ENCODE assay signal across 8 cellular contexts in the genomic region with DNA sequence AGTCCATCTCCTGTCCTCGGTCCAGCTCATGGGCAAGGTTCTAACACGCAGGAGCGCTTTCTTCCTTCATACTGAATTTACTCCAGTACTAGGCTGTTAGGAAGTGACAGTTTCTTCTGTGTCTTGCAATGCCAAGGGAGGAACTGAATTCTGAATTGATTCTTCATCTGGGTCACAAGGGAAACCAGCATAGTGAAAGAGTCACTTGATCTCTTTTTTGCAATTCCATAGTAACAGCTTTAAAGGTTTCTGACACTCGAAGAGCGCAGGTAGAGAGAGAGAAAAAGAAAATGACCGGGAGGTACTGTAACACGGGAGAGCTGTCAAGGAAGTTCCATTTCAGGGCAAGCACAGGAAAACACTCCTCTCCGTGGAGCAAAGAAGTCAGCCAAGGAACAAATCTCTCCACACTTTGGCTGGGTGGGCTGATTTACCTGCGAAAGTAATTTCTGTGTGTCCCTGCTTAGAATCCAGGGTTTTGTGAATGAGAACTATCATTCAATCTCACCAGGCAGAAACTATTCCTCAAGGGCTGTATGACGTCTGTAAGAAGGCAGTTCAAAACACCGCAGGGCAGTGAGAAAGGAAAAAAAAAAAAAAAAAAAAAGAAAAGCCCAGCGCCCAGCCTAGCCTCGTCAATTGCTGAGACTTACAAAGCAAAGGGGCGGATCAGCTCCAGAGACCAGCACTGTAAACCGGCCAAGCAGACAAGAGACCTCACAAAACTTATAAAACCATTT.
DNase-seq lines count a peak whose midpoint lies in the region; ATAC-seq and TF ChIP-seq lines count a peak whose summit lies in the region.

No MANE protein-coding gene starts in this region.

- H2BK120ac ChIP-seq in trophoblast cell (ENCODE audit: insufficient read depth, low read length, poor library complexity): peak overlapping the region; percentile 63

- H3K27ac ChIP-seq in right atrium auricular region: peak overlapping the region; percentile 66 to 83
- peak overlapping the region; percentile 93 for H3K27ac ChIP-seq in trophoblast cell (ENCODE audit: low read depth, low read length)

- H3K4me1 Mint-ChIP-seq in activated CD4-positive, alpha-beta T cell treated with anti-CD3 and anti-CD28 coated beads for 36 hours: peaks cover 12% of the 10 kb centered on the region
- H3K4me1 Mint-ChIP-seq in activated naive CD8-positive, alpha-beta T cell (ENCODE audit: low read depth): peaks cover 12% of the 10 kb centered on the region

- CTCF ChIA-PET in activated CD4-positive, alpha-beta T cell treated with anti-CD3 and anti-CD28 coated beads for 36 hours (lab: Charles Lee): interaction anchor here (0.8 kb wide), 2 partner anchors 9 to 23 kb away, joined by 3 to 4 read pairs; no protein-coding TSS in a partner anchor

- no peak overlapping the region for H3K23ac ChIP-seq in trophoblast cell (ENCODE audit: low read length)

- H3K36me3 Mint-ChIP-seq in activated CD4-positive, alpha-beta T cell treated with anti-CD3 and anti-CD28 coated beads for 36 hours (ENCODE audit: low read depth): no peaks in the 10 kb centered on the region
- no peaks in the 10 kb centered on the region for H3K36me3 Mint-ChIP-seq in activated naive CD8-positive, alpha-beta T cell

- no peak for ATAC-seq in activated CD4-positive, alpha-beta T cell treated with anti-CD3 and anti-CD28 coated beads for 36 hours
- no peak for ATAC-seq in GM18868 (IDR thresholded peaks at IDR 0.05; ENCODE audit: unreplicated experiment)

- no peak for TF ChIP-seq CTCF in right atrium auricular region (IDR thresholded peaks at IDR 0.05)

- H3K14ac ChIP-seq in trophoblast cell (ENCODE audit: low read length): peak overlapping the region; percentile 50

- no peak overlapping the region for H2AK5ac ChIP-seq in trophoblast cell (ENCODE audit: low read length)

- H3K36me3 ChIP-seq in right atrium auricular region: no peaks in the 10 kb centered on the region
- no peaks in the 10 kb centered on the region for H3K36me3 ChIP-seq in trophoblast cell (ENCODE audit: control insufficient read depth in 1 of 2, insufficient read depth in 2 of 2, low read length in 2 of 2)

- no CpG with 5 or more reads among the region's 15 CpGs for WGBS in trophoblast cell (ENCODE audit: extremely low coverage, insufficient coverage, insufficient read length)

- H3K4me1 ChIP-seq in right atrium auricular region (peaks cover 0 to 12% of the 10 kb centered on the region in 2 donors), trophoblast cell (ENCODE audit: control insufficient read depth in 1 of 2, insufficient read depth in 2 of 2, low read length in 2 of 2) (peaks cover 0 to 3% of the 10 kb centered on the region in 2 experiments)

- peak overlapping the region; percentile 42 for H4K91ac ChIP-seq in trophoblast cell (ENCODE audit: low read depth, low read length)

- peak overlapping the region; percentile 65 for H2BK12ac ChIP-seq in trophoblast cell (ENCODE audit: low read length)

- no peak overlapping the region for H4K12ac ChIP-seq in trophoblast cell (ENCODE audit: low read depth, low read length)

- no peak for DNase-seq in activated CD4-positive, alpha-beta T cell treated with anti-CD3 and anti-CD28 coated beads for 36 hours
- no peak for DNase-seq in activated CD4-positive, alpha-beta T cell treated with anti-CD3 and anti-CD28 coated beads for 1 hour
- DNase-seq in right atrium auricular region (ENCODE audit: low spot score): peak; percentile 60
- DNase-seq in trophoblast cell: peak; percentile 73 to 88
- DNase-seq in NCI-H1436 treated with DMSO at 0.1 percent for 48 hours (lab: John Stamatoyannopoulos, UW): no peak
- no peak for DNase-seq in DMS153 treated with DMSO at 0.1 percent for 48 hours (lab: John Stamatoyannopoulos, UW; ENCODE audit: unreplicated experiment)

- H3K18ac ChIP-seq in trophoblast cell (ENCODE audit: low read length): peak overlapping the region; percentile 67

- peak overlapping the region; percentile 44 to 50 for H3K4me3 ChIP-seq in right atrium auricular region
- H3K4me3 ChIP-seq in trophoblast cell (ENCODE audit: low read depth, low read length): peak overlapping the region; percentile 73

- peak overlapping the region; percentile 88 for H2BK5ac ChIP-seq in trophoblast cell (ENCODE audit: low read depth, low read length, poor library complexity)

- H3K4ac ChIP-seq in trophoblast cell (ENCODE audit: low read depth, low read length): no peak overlapping the region

- no peaks in the 10 kb centered on the region for H3K79me2 ChIP-seq in trophoblast cell (ENCODE audit: control insufficient read depth, insufficient read depth, low read length, poor library complexity)

- H3K9ac ChIP-seq in trophoblast cell (ENCODE audit: low read length): peak overlapping the region; percentile 84

- H3K9me3 Mint-ChIP-seq in activated CD4-positive, alpha-beta T cell treated with anti-CD3 and anti-CD28 coated beads for 36 hours (ENCODE audit: low read depth): no peaks in the 10 kb centered on the region
- no peaks in the 10 kb centered on the region for H3K9me3 Mint-ChIP-seq in activated naive CD8-positive, alpha-beta T cell (ENCODE audit: low read depth)

- H3K27ac Mint-ChIP-seq in activated CD4-positive, alpha-beta T cell treated with anti-CD3 and anti-CD28 coated beads for 36 hours: peak overlapping the region; percentile 15
- H3K27ac Mint-ChIP-seq in activated naive CD8-positive, alpha-beta T cell: no peak overlapping the region

- H3K9me3 ChIP-seq in right atrium auricular region (no peaks in the 10 kb centered on the region), trophoblast cell (ENCODE audit: insufficient read depth, low read depth, low read length) (no peaks in the 10 kb centered on the region)

- peaks cover 21% of the 10 kb centered on the region for H3K27me3 Mint-ChIP-seq in activated CD4-positive, alpha-beta T cell treated with anti-CD3 and anti-CD28 coated beads for 36 hours
- peaks cover 16% of the 10 kb centered on the region for H3K27me3 Mint-ChIP-seq in activated naive CD8-positive, alpha-beta T cell

- H3K79me1 ChIP-seq in trophoblast cell (ENCODE audit: low read length): peaks cover 7% of the 10 kb centered on the region

- no peak overlapping the region for H2AFZ ChIP-seq in trophoblast cell (ENCODE audit: insufficient read depth, low read length, poor library complexity)

- H4K8ac ChIP-seq in trophoblast cell (ENCODE audit: low read depth, low read length): no peak overlapping the region

- H3K4me2 ChIP-seq in trophoblast cell (ENCODE audit: low read length): peak overlapping the region; percentile 96

- H3K4me3 Mint-ChIP-seq in activated CD4-positive, alpha-beta T cell treated with anti-CD3 and anti-CD28 coated beads for 36 hours: peak overlapping the region; percentile 49
- peak overlapping the region; percentile 77 for H3K4me3 Mint-ChIP-seq in activated naive CD8-positive, alpha-beta T cell

- no peaks in the 10 kb centered on the region for H3K27me3 ChIP-seq in right atrium auricular region
- no peaks in the 10 kb centered on the region for H3K27me3 ChIP-seq in trophoblast cell (ENCODE audit: insufficient read depth, low read length)

- intact Hi-C loops in activated CD4-positive, alpha-beta T cell treated with anti-CD3 and anti-CD28 coated beads for 36 hours (cut with DNase I, micrococcal nuclease): no loop called here

- POLR2A ChIA-PET in activated CD4-positive, alpha-beta T cell treated with anti-CD3 and anti-CD28 coated beads for 36 hours (lab: Charles Lee): no interaction called here

Comparison
In these comparisons a context has a peak if more than half of its experiments do, and no peak if none do; other contexts are left out.
1. DNase-seq: peak in right atrium auricular region (single experiment) and trophoblast cell (2 of 2); none in activated CD4-positive, alpha-beta T cell treated with anti-CD3 and anti-CD28 coated beads for 36 hours (single experiment), activated CD4-positive, alpha-beta T cell treated with anti-CD3 and anti-CD28 coated beads for 1 hour (single experiment), NCI-H1436 treated with DMSO at 0.1 percent for 48 hours (single experiment) and DMS153 treated with DMSO at 0.1 percent for 48 hours (single experiment).